In the genomic region with DNA sequence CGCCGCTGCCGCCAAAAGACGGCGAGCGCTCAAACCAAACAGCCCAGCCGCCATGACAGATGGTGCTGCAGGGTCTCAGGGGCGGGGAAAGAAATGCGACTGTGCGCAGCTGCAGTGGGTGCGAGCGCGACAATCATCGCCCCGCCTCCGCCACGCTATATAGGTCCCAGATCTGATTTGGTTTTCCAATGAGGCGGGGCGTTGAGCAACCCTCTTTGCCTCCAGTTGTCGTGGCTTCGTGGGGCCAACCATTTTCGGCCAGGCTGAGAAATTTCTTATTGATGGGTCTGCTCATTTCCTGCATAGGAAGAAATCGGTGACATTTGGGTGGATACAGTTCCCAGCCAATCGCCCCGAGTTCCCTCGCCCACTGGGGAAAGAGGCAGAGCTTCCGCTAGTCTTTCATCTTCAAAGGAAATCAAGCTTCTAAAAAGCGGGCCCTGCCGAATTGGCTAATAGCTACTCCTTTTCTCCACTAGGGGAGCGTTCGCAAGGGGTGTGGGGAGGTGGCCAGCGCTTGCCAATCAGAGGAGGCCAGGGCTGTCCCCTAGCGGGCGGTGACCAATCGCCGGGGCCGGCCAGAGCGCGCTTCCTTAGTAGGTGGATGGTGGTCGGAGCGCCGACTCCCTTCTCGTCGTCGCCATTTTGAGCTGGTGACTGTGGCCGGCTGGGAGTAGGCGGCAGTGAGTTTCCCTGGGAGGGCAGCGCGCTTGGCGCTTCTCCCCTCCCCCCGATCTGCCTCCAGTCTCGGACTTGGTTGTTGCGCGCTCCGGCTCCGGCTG, we compare ENCODE assay signal across 8 cellular contexts. TPM values are rescaled to one million over a fixed set of nuclear protein-coding genes. Genes with fewer than 3 reads are reported as not detected.
A peak's percentile ranks its signal among the peaks of the same experiment; 100 is the strongest.
DNase-seq lines count a peak whose midpoint lies in the region; FAIRE-seq and TF ChIP-seq lines count a peak whose summit lies in the region.

Gene NDUFB11 (minus strand): TSS at position 77 of the 782 bp plus-strand sequence. CDS start 23 bp downstream, at position 54.
Gene RBM10 (plus strand): TSS at position 596 of the 782 bp plus-strand sequence. CDS start 2,261 bp downstream, outside the sequence.

- peak within 1 kb of the TSS; percentile 98 for H3K27ac Mint-ChIP-seq in HFFc6
- H3K27ac Mint-ChIP-seq in activated naive CD4-positive, alpha-beta T cell treated with anti-CD3 and anti-CD28 coated beads for 36 hours = peak within 1 kb of the TSS; percentile 99

- CTCF ChIA-PET in activated naive CD4-positive, alpha-beta T cell treated with anti-CD3 and anti-CD28 coated beads for 36 hours (lab: Charles Lee) = interaction anchor here (0.6 to 1.0 kb wide), 6 partner anchors 10 to 490 kb away, joined by 3 to 6 read pairs (median 4); no protein-coding TSS in a partner anchor

- peak; percentile 92 for DNase-seq in HFFc6
- peak; percentile 95 for DNase-seq in NAMALWA (ENCODE audit: low spot score)
- peak; percentile 94 for DNase-seq in SK-N-DZ (ENCODE audit: low spot score)
- DNase-seq in activated naive CD4-positive, alpha-beta T cell treated with anti-CD3 and anti-CD28 coated beads for 36 hours = peak; percentile 94
- peak; percentile 79 to 84 for DNase-seq in frontal cortex (ENCODE audit: low spot score in 2 of 2)
- DNase-seq in non-pigmented ciliary epithelial cell (ENCODE audit: low read depth) = peak; percentile 73
- DNase-seq in superior temporal gyrus (ENCODE audit: extremely low spot score) = peak; percentile 89

- H3K36me3 Mint-ChIP-seq in HFFc6 (ENCODE audit: low read depth) = peaks cover 4% of the 10 kb centered on the region; the same call in 1 of the 2 replicates
- H3K36me3 Mint-ChIP-seq in activated naive CD4-positive, alpha-beta T cell treated with anti-CD3 and anti-CD28 coated beads for 36 hours (ENCODE audit: low read depth) = peaks cover 25% of the 10 kb centered on the region

- no peaks in the 10 kb centered on the region for H3K9me3 Mint-ChIP-seq in HFFc6
- H3K9me3 Mint-ChIP-seq in activated naive CD4-positive, alpha-beta T cell treated with anti-CD3 and anti-CD28 coated beads for 36 hours = no peaks in the 10 kb centered on the region

- intact Hi-C loops in activated naive CD4-positive, alpha-beta T cell treated with anti-CD3 and anti-CD28 coated beads for 36 hours (cut with micrococcal nuclease) = loop anchor here (1.0 to 5.0 kb wide), 7 partner anchors 16 to 337 kb away; partner anchors contain the start of genes RP2, UBA1, USP11 and ZNF41

- peak; percentile 80 for TF ChIP-seq CTCF in HFFc6 (IDR thresholded peaks at IDR 0.05)

- peaks cover 9% of the 10 kb centered on the region for H3K4me1 Mint-ChIP-seq in HFFc6 (ENCODE audit: low read depth)
- peaks cover 35% of the 10 kb centered on the region for H3K4me1 Mint-ChIP-seq in activated naive CD4-positive, alpha-beta T cell treated with anti-CD3 and anti-CD28 coated beads for 36 hours (ENCODE audit: low read depth)

- FAIRE-seq in frontal cortex (lab: Jason Lieb, UNC) = no peak

- peak within 1 kb of the TSS; percentile 99 for H3K4me3 Mint-ChIP-seq in HFFc6
- peak within 1 kb of the TSS; percentile 97 for H3K4me3 Mint-ChIP-seq in activated naive CD4-positive, alpha-beta T cell treated with anti-CD3 and anti-CD28 coated beads for 36 hours

- no peaks in the 10 kb centered on the region; the same call in 1 of the 2 replicates for H3K27me3 Mint-ChIP-seq in HFFc6 (ENCODE audit: insufficient read depth)
- H3K27me3 Mint-ChIP-seq in activated naive CD4-positive, alpha-beta T cell treated with anti-CD3 and anti-CD28 coated beads for 36 hours (ENCODE audit: low read depth) = no peaks in the 10 kb centered on the region

- peak within 1 kb of the TSS; percentile 89 for H3K4me3 ChIP-seq in GM08714 (ENCODE audit: low read length)

RNA-seq across cellular contexts. Expression of gene NDUFB11, which starts in this region (rescaled TPM):
- 10 to 100 TPM; 80.0 to 88.8 (median 84.4) TPM for total RNA-seq in HFFc6 (2021; fragmentation: NEBNext Ultra II Directional; extraction: Animal tissue kit (Norgen Biotek cat#: 25700))
- polyA plus RNA-seq in SK-N-DZ (2014; cell fraction: cytosol; rRNA removed) = 144 and 154 TPM in 2 replicates
- polyA plus RNA-seq in SK-N-DZ (2014; cell fraction: nucleus; rRNA removed) = 87.7 and 101 TPM in 2 replicates
- total RNA-seq in activated naive CD4-positive, alpha-beta T cell treated with anti-CD3 and anti-CD28 coated beads for 36 hours = 10 to 100 TPM; 85.8 to 87.2 TPM
- total RNA-seq in frontal cortex = 88.0 TPM

RNA-seq across cellular contexts. Expression of gene RBM10, which starts in this region (rescaled TPM):
- 10 to 100 TPM; 38.8 to 44.3 (median 41.7) TPM for total RNA-seq in HFFc6 (2021; fragmentation: NEBNext Ultra II Directional; extraction: Animal tissue kit (Norgen Biotek cat#: 25700))
- 60.0 and 60.5 TPM in 2 replicates for polyA plus RNA-seq in SK-N-DZ (2014; cell fraction: cytosol; rRNA removed)
- polyA plus RNA-seq in SK-N-DZ (2014; cell fraction: nucleus; rRNA removed) = 54.2 and 64.8 TPM in 2 replicates
- 10 to 100 TPM; 65.4 to 65.5 TPM for total RNA-seq in activated naive CD4-positive, alpha-beta T cell treated with anti-CD3 and anti-CD28 coated beads for 36 hours
- 37.9 TPM for total RNA-seq in frontal cortex

Comparison
In these comparisons a context has a peak if more than half of its experiments do, and no peak if none do; other contexts are left out.
1. Peak in every context shown above with its lines: DNase-seq and H3K4me3 ChIP-seq.